Comparison of ENCODE assay signal across 18 cellular contexts in genomic region chr18:56284319-56284718, GRCh38.
"Had no signal": no experiment of that assay in that cellular context is flagged by ENCODE, and none has a peak within 500 bp of the region (broad histone marks: within the 10 kb centered on the region; RNA-seq: fewer than 3 reads in every experiment).

No MANE protein-coding gene starts in this region.

- DNase-seq: activated CD4-positive, alpha-beta T cell treated with anti-CD3 and anti-CD28 coated beads, Interleukin-2, amount 50 U/mL, for 1 hour; activated CD8-positive, alpha-beta memory T cell treated with anti-CD3 and anti-CD28 coated beads for 24 hours; activated CD8-positive, alpha-beta memory T cell treated with anti-CD3 and anti-CD28 coated beads, Interleukin-2, amount 50 U/mL, for 48 hours; activated effector memory CD4-positive, alpha-beta T cell treated with Interleukin-2 at 50 U/mL for 16 hours; activated naive CD4-positive, alpha-beta T cell treated with anti-CD3 and anti-CD28 coated beads, Interleukin-2, amount 10 ng/mL, durations not matched to agents 7 days and 5 days; activated naive CD8-positive, alpha-beta T cell treated with anti-CD3 and anti-CD28 coated beads, Interleukin-2, amount 50 U/mL, for 24 hours; activated T-cell treated with anti-CD3 and anti-CD28 coated beads, Interleukin-2, amount 50 U/mL, for 48 hours; mesenchymal stem cell; mucosa of descending colon; naive B cell; stimulated activated CD4-positive, alpha-beta T cell treated with anti-CD3 and anti-CD28 coated beads, Interleukin-15, amount 100 ng/mL, for 24 hours; stimulated activated CD4-positive, alpha-beta T cell treated with anti-CD3 and anti-CD28 coated beads, Interleukin-2, amount 100 ng/mL, for 48 hours; testis; upper lobe of right lung had no signal

- H3K4me3 ChIP-seq: ascending aorta, mucosa of descending colon, right atrium auricular region, testis, upper lobe of right lung had no signal

- H3K4me3 Mint-ChIP-seq: activated naive CD4-positive, alpha-beta T cell treated with anti-CD3 and anti-CD28 coated beads, Interleukin-2, amount 10 ng/mL, durations not matched to agents 7 days and 5 days; activated naive CD8-positive, alpha-beta T cell treated with anti-CD3 and anti-CD28 coated beads, Interleukin-2, amount 50 U/mL, for 24 hours; naive B cell; neural crest cell; T-helper 1 cell treated with Interleukin-12 subunit alpha and Interleukin-12 subunit beta and Interleukin-4 antibody, amounts not matched to agents 30 μg/mL and 1 μg/mL, for 36 hours had no signal

- H3K4me1 Mint-ChIP-seq: activated naive CD4-positive, alpha-beta T cell treated with anti-CD3 and anti-CD28 coated beads, Interleukin-2, amount 10 ng/mL, durations not matched to agents 7 days and 5 days; activated naive CD8-positive, alpha-beta T cell treated with anti-CD3 and anti-CD28 coated beads, Interleukin-2, amount 50 U/mL, for 24 hours; neural crest cell had no signal

- H3K27me3 Mint-ChIP-seq: activated naive CD4-positive, alpha-beta T cell treated with anti-CD3 and anti-CD28 coated beads, Interleukin-2, amount 10 ng/mL, durations not matched to agents 7 days and 5 days; activated naive CD8-positive, alpha-beta T cell treated with anti-CD3 and anti-CD28 coated beads, Interleukin-2, amount 50 U/mL, for 24 hours had no signal

- H3K9me3 Mint-ChIP-seq: activated naive CD8-positive, alpha-beta T cell treated with anti-CD3 and anti-CD28 coated beads, Interleukin-2, amount 50 U/mL, for 24 hours; neural crest cell had no signal

- H3K27ac Mint-ChIP-seq: activated naive CD4-positive, alpha-beta T cell treated with anti-CD3 and anti-CD28 coated beads, Interleukin-2, amount 10 ng/mL, durations not matched to agents 7 days and 5 days; activated naive CD8-positive, alpha-beta T cell treated with anti-CD3 and anti-CD28 coated beads, Interleukin-2, amount 50 U/mL, for 24 hours; T-helper 1 cell treated with Interleukin-12 subunit alpha and Interleukin-12 subunit beta and Interleukin-4 antibody, amounts not matched to agents 30 μg/mL and 1 μg/mL, for 36 hours had no signal

- H3K36me3 Mint-ChIP-seq: activated naive CD4-positive, alpha-beta T cell treated with anti-CD3 and anti-CD28 coated beads, Interleukin-2, amount 10 ng/mL, durations not matched to agents 7 days and 5 days had no signal
